ENCODE assay signal across 18 cellular contexts in the genomic region with DNA sequence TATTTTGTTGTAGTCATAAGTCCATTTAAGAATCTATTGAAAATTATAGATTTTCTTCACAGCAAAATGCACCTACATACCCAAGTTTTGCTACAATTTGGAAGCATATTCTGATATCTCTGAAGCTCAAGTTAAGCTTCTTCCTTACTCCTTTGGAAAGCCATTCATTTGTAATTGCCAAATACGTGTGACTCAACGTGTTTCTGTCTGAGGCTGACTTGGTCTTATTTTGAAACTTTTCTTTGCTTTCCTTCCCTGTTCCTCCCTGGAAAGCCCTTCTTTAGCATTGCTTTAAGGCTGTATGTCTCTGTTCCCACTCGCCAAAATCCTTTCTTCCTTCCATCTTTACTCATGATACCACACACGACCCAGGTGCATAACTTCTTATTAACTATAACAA.
"Had no signal": no experiment of that assay in that cellular context is flagged by ENCODE, and none has a peak within 500 bp of the region (broad histone marks: within the 10 kb centered on the region; RNA-seq: fewer than 3 reads in every experiment).

No MANE protein-coding gene starts in this region.

- H3K4me3 ChIP-seq: body of pancreas, skin epidermis had no signal

- H3K9me3 Mint-ChIP-seq: activated CD4-positive, alpha-beta memory T cell treated with anti-CD3 and anti-CD28 coated beads for 36 hours; stimulated activated naive CD8-positive, alpha-beta T cell treated with anti-CD3 and anti-CD28 coated beads, Interleukin-15, Interleukin-2, amounts not matched to agents 100 ng/mL and 50 ng/mL, for 24 hours; type B pancreatic cell had no signal

- H3K27ac ChIP-seq: body of pancreas, skin epidermis, WERI-Rb-1 had no signal

- H3K27ac Mint-ChIP-seq: activated CD4-positive, alpha-beta memory T cell treated with anti-CD3 and anti-CD28 coated beads for 36 hours; activated CD4-positive, alpha-beta T cell treated with anti-CD3 and anti-CD28 coated beads for 36 hours; activated naive CD8-positive, alpha-beta T cell; natural killer cell; stimulated activated naive CD8-positive, alpha-beta T cell treated with anti-CD3 and anti-CD28 coated beads, Interleukin-15, Interleukin-2, amounts not matched to agents 100 ng/mL and 50 ng/mL, for 24 hours; type B pancreatic cell had no signal

- H3K27me3 Mint-ChIP-seq: activated CD4-positive, alpha-beta memory T cell treated with anti-CD3 and anti-CD28 coated beads for 36 hours; activated CD4-positive, alpha-beta T cell treated with anti-CD3 and anti-CD28 coated beads for 36 hours; activated naive CD8-positive, alpha-beta T cell; stimulated activated naive CD8-positive, alpha-beta T cell treated with anti-CD3 and anti-CD28 coated beads, Interleukin-15, Interleukin-2, amounts not matched to agents 100 ng/mL and 50 ng/mL, for 24 hours; type B pancreatic cell had no signal

- H3K4me1 ChIP-seq: body of pancreas had no signal

- H3K9me3 ChIP-seq: body of pancreas had no signal

- DNase-seq: activated CD4-positive, alpha-beta memory T cell treated with anti-CD3 and anti-CD28 coated beads for 36 hours; activated CD4-positive, alpha-beta T cell treated with anti-CD3 and anti-CD28 coated beads for 36 hours; activated effector memory CD4-positive, alpha-beta T cell treated with anti-CD3 and anti-CD28 coated beads, Interleukin-2, amount 50 U/mL, for 16 hours; activated T-cell treated with anti-CD3 and anti-CD28 coated beads, Interleukin-2, amount 50 U/mL, for 48 hours; amygdala; body of pancreas; caudate nucleus; glutamatergic neuron; mesendoderm; natural killer cell; right cardiac atrium; stimulated activated CD4-positive, alpha-beta T cell treated with anti-CD3 and anti-CD28 coated beads, Interleukin-4, amount 100 ng/mL, for 4 hours; stimulated activated CD8-positive, alpha-beta memory T cell treated with anti-CD3 and anti-CD28 coated beads, Interleukin-4, amount 100 ng/mL, for 48 hours; WERI-Rb-1 had no signal

- H3K4me1 Mint-ChIP-seq: activated CD4-positive, alpha-beta T cell treated with anti-CD3 and anti-CD28 coated beads for 36 hours; natural killer cell had no signal

- ATAC-seq: activated CD4-positive, alpha-beta T cell treated with anti-CD3 and anti-CD28 coated beads for 36 hours; body of pancreas; natural killer cell; right cardiac atrium had no signal

- H3K4me3 Mint-ChIP-seq: activated CD4-positive, alpha-beta memory T cell treated with anti-CD3 and anti-CD28 coated beads for 36 hours; activated CD4-positive, alpha-beta T cell treated with anti-CD3 and anti-CD28 coated beads for 36 hours; activated naive CD8-positive, alpha-beta T cell; natural killer cell; stimulated activated naive CD8-positive, alpha-beta T cell treated with anti-CD3 and anti-CD28 coated beads, Interleukin-15, Interleukin-2, amounts not matched to agents 100 ng/mL and 50 ng/mL, for 24 hours; type B pancreatic cell had no signal

- H3K36me3 Mint-ChIP-seq: activated CD4-positive, alpha-beta memory T cell treated with anti-CD3 and anti-CD28 coated beads for 36 hours; activated naive CD8-positive, alpha-beta T cell; natural killer cell; type B pancreatic cell had no signal

- H3K27me3 ChIP-seq: body of pancreas had no signal

- H3K36me3 ChIP-seq: WERI-Rb-1 had no signal
